In genomic region chr15:77016321-77016695, GRCh38 we compare ENCODE assay signal across 29 cellular contexts. TPM values are rescaled to one million over a fixed set of nuclear protein-coding genes. Genes with fewer than 3 reads are reported as not detected.
A peak's percentile ranks its signal among the peaks of the same experiment; 100 is the strongest.
DNase-seq lines count a peak whose midpoint lies in the region; ATAC-seq and TF ChIP-seq lines count a peak whose summit lies in the region.
"Had no signal": no experiment of that assay in that cellular context is flagged by ENCODE, and none has a peak within 500 bp of the region (broad histone marks: within the 10 kb centered on the region; RNA-seq: fewer than 3 reads in every experiment).

No MANE protein-coding gene starts in this region.

- H3K36me3 ChIP-seq in heart right ventricle = peaks cover 0 to 12% (median 0%) of the 10 kb centered on the region in 9 donors
- H3K36me3 ChIP-seq in Karpas-422 (ENCODE audit: insufficient read depth, low read length) = no peaks in the 10 kb centered on the region
- H3K36me3 ChIP-seq in ascending aorta = peaks cover 2 to 3% of the 10 kb centered on the region in 2 donors

- H3K27me3 ChIP-seq in heart right ventricle (no peaks in the 10 kb centered on the region), Karpas-422 (ENCODE audit: low read length) (no peaks in the 10 kb centered on the region), ascending aorta (no peaks in the 10 kb centered on the region)

- TF ChIP-seq CTCF in heart right ventricle (IDR thresholded peaks at IDR 0.05) (no peak), ascending aorta (IDR thresholded peaks at IDR 0.05) (no peak), GM13977 (IDR thresholded peaks at IDR 0.05; ENCODE audit: extremely low read depth, insufficient read depth, missing control alignments) (no peak)

- peaks cover 67% of the 10 kb centered on the region for H3K36me3 Mint-ChIP-seq in effector memory CD8-positive, alpha-beta T cell (ENCODE audit: insufficient read depth)
- H3K36me3 Mint-ChIP-seq in stimulated activated effector memory CD8-positive, alpha-beta T cell treated with anti-CD3 and anti-CD28 coated beads, Interleukin-12 subunit alpha, Interleukin-12 subunit beta, amount 100 ng/mL, for 72 hours = peaks cover 72% of the 10 kb centered on the region

- DNase-seq in left cardiac atrium (peak; percentile 3), heart right ventricle (no peak), Karpas-422 (no peak), ascending aorta (ENCODE audit: low spot score in 2 of 2) (no peak), GM13977 (ENCODE audit: low spot score) (no peak), SW480 (ENCODE audit: low spot score) (no peak)
- DNase-seq in effector memory CD8-positive, alpha-beta T cell = no peak
- DNase-seq in stimulated activated effector memory CD8-positive, alpha-beta T cell treated with anti-CD3 and anti-CD28 coated beads, Interleukin-12 subunit alpha, Interleukin-12 subunit beta, amount 100 ng/mL, for 72 hours (ENCODE audit: low spot score in 2 of 2) = no peak
- DNase-seq: activated CD4-positive, alpha-beta T cell treated with anti-CD3 and anti-CD28 coated beads for 36 hours; activated T-cell treated with anti-CD3 and anti-CD28 coated beads, Interleukin-2, amount 50 U/mL, for 72 hours; erythroblast; islet precursor cell; left ventricle myocardium superior; NCI-H1417 treated with DMSO at 0.1 percent for 48 hours; NCI-H2081 treated with DMSO at 0.1 percent for 48 hours; NCI-H226; NCI-H526 treated with DMSO at 0.1 percent for 48 hours; occipital lobe; stimulated activated CD4-positive, alpha-beta T cell treated with anti-CD3 and anti-CD28 coated beads, Interleukin-4, amount 100 ng/mL, for 4 hours; T-helper 17 cell; trophoblast cell had no signal

- WGBS in heart right ventricle, 2 donors = 94 to 96% methylated on average over 3 of the region's 3 CpGs

- H3K9me3 ChIP-seq in heart right ventricle = no peaks in the 10 kb centered on the region
- H3K9me3 ChIP-seq in Karpas-422 (ENCODE audit: low read length) = no peaks in the 10 kb centered on the region
- H3K9me3 ChIP-seq in ascending aorta = no peaks in the 10 kb centered on the region

- ATAC-seq in left cardiac atrium (no peak), heart right ventricle (no peak)
- ATAC-seq in effector memory CD8-positive, alpha-beta T cell (replicated peaks) = no peak
- no peak for ATAC-seq in stimulated activated effector memory CD8-positive, alpha-beta T cell treated with anti-CD3 and anti-CD28 coated beads, Interleukin-12 subunit alpha, Interleukin-12 subunit beta, amount 100 ng/mL, for 72 hours
- ATAC-seq: activated CD4-positive, alpha-beta T cell treated with anti-CD3 and anti-CD28 coated beads for 36 hours; activated T-cell treated with anti-CD3 and anti-CD28 coated beads, Interleukin-2, amount 50 U/mL, for 72 hours; HepG2; left ventricle myocardium superior; T-helper 17 cell had no signal

- H3K9me3 Mint-ChIP-seq in effector memory CD8-positive, alpha-beta T cell = no peaks in the 10 kb centered on the region
- H3K9me3 Mint-ChIP-seq in stimulated activated effector memory CD8-positive, alpha-beta T cell treated with anti-CD3 and anti-CD28 coated beads, Interleukin-12 subunit alpha, Interleukin-12 subunit beta, amount 100 ng/mL, for 72 hours = no peaks in the 10 kb centered on the region
- H3K9me3 Mint-ChIP-seq: activated naive CD4-positive, alpha-beta T cell treated with anti-CD3 and anti-CD28 coated beads, Interleukin-2, amount 50 U/mL, for 24 hours; activated T-cell treated with anti-CD3 and anti-CD28 coated beads, Interleukin-2, amount 50 U/mL, for 72 hours had no signal

- H3K4me3 ChIP-seq in heart right ventricle = no peak overlapping the region
- no peak overlapping the region for H3K4me3 ChIP-seq in Karpas-422 (ENCODE audit: low read length)
- no peak overlapping the region for H3K4me3 ChIP-seq in ascending aorta
- H3K4me3 ChIP-seq: SK-N-MC had no signal

- H3K4me1 ChIP-seq in heart right ventricle = peaks cover 0 to 83% (median 11%) of the 10 kb centered on the region in 9 donors
- H3K4me1 ChIP-seq in Karpas-422 (ENCODE audit: low read length) = peaks cover 95% of the 10 kb centered on the region
- peaks cover 0 to 4% of the 10 kb centered on the region in 2 donors for H3K4me1 ChIP-seq in ascending aorta

- H3K27me3 Mint-ChIP-seq in effector memory CD8-positive, alpha-beta T cell = no peaks in the 10 kb centered on the region
- H3K27me3 Mint-ChIP-seq: activated CD4-positive, alpha-beta T cell treated with anti-CD3 and anti-CD28 coated beads for 36 hours; activated naive CD4-positive, alpha-beta T cell treated with anti-CD3 and anti-CD28 coated beads, Interleukin-2, amount 50 U/mL, for 24 hours; T-helper 17 cell had no signal

- H3K4me3 Mint-ChIP-seq in effector memory CD8-positive, alpha-beta T cell = peak overlapping the region; percentile 83 to 96
- peak overlapping the region; percentile 69 for H3K4me3 Mint-ChIP-seq in stimulated activated effector memory CD8-positive, alpha-beta T cell treated with anti-CD3 and anti-CD28 coated beads, Interleukin-12 subunit alpha, Interleukin-12 subunit beta, amount 100 ng/mL, for 72 hours
- H3K4me3 Mint-ChIP-seq: activated CD4-positive, alpha-beta T cell treated with anti-CD3 and anti-CD28 coated beads for 36 hours; activated naive CD4-positive, alpha-beta T cell treated with anti-CD3 and anti-CD28 coated beads, Interleukin-2, amount 50 U/mL, for 24 hours had no signal

- H3K9ac ChIP-seq in Karpas-422 (ENCODE audit: low read length) = no peak overlapping the region

- peaks cover 79 to 85% of the 10 kb centered on the region in 2 donors for H3K4me1 Mint-ChIP-seq in effector memory CD8-positive, alpha-beta T cell (ENCODE audit: low read depth in 2 of 2)
- H3K4me1 Mint-ChIP-seq in stimulated activated effector memory CD8-positive, alpha-beta T cell treated with anti-CD3 and anti-CD28 coated beads, Interleukin-12 subunit alpha, Interleukin-12 subunit beta, amount 100 ng/mL, for 72 hours = peaks cover 97% of the 10 kb centered on the region

- peaks cover 29% of the 10 kb centered on the region; the same call in 1 of the 2 replicates for H4K20me1 ChIP-seq in Karpas-422 (ENCODE audit: insufficient read depth, low read depth, low read length)

- intact Hi-C loops in left cardiac atrium (cut with DNase I) (no loop called here), heart right ventricle (cut with DNase I) (loop anchor here in 2 of 10 donors (5.0 kb wide), 2 partner anchors 44 to 531 kb away; no protein-coding TSS in a partner anchor), ascending aorta (cut with DNase I) (no loop called here)

- H3K79me2 ChIP-seq in Karpas-422 (ENCODE audit: low read length) = no peaks in the 10 kb centered on the region

- H2AFZ ChIP-seq in Karpas-422 (ENCODE audit: low read length) = no peak overlapping the region

- H3K9me2 ChIP-seq in Karpas-422 (replicated peaks; ENCODE audit: insufficient read depth, low read length) = no peaks in the 10 kb centered on the region

- in situ Hi-C loops in GM13977 (cut with MboI; ENCODE audit: low pct_unique_long_range_greater_than_20kb, low sequenced_read_pairs, unreplicated experiment) = no loop called here

- peak overlapping the region; percentile 8 for H3K4me2 ChIP-seq in Karpas-422 (ENCODE audit: low read depth, low read length, poor library complexity, severe bottlenecking)

- peak overlapping the region in 1 of 10 donors; percentile 85 for H3K27ac ChIP-seq in heart right ventricle
- H3K27ac ChIP-seq in Karpas-422 (ENCODE audit: low read length) = no peak overlapping the region
- H3K27ac ChIP-seq in ascending aorta = no peak overlapping the region
- H3K27ac ChIP-seq: C4-2B, coronary artery, SK-N-MC had no signal

- peak overlapping the region; percentile 96 to 97 for H3K27ac Mint-ChIP-seq in effector memory CD8-positive, alpha-beta T cell
- peak overlapping the region; percentile 98 for H3K27ac Mint-ChIP-seq in stimulated activated effector memory CD8-positive, alpha-beta T cell treated with anti-CD3 and anti-CD28 coated beads, Interleukin-12 subunit alpha, Interleukin-12 subunit beta, amount 100 ng/mL, for 72 hours

RNA-seq across cellular contexts. Expression of gene PSTPIP1, which starts 21.4 kb away (rescaled TPM):
- total RNA-seq in left cardiac atrium (10 to 100 TPM in 1 of 2 donors, 1 to 10 TPM in 1; 6.1 to 14.1 TPM), heart right ventricle (10 to 100 TPM in 1 of 10 donors, 1 to 10 TPM in 8, not detected in 1; 1.3 to 10.4 (median 2.9) TPM), ascending aorta (14.6 TPM)
- 1 to 10 TPM; 2.4 to 7.8 TPM for polyA plus RNA-seq in heart right ventricle
- total RNA-seq in Karpas-422 (2014; rRNA removed; shearing (Covaris generic); ENCODE audit: low replicate concordance) = 13.1 and 40.4 TPM in 2 replicates
- total RNA-seq: glomerular endothelial cell, LHCN-M2, myocyte had no signal

RNA-seq across cellular contexts. Expression of gene TSPAN3, which starts 54.6 kb away (rescaled TPM):
- total RNA-seq in left cardiac atrium (100 to 1,000 TPM; 143 to 151 TPM), heart right ventricle (100 to 1,000 TPM in 5 of 10 donors, 10 to 100 TPM in 5; 82.6 to 118 (median 98.7) TPM), ascending aorta (98.2 TPM)
- 100 to 1,000 TPM in 1 of 2 donors, 10 to 100 TPM in 1; 52.2 to 159 TPM for polyA plus RNA-seq in heart right ventricle
- total RNA-seq in Karpas-422 (2014; rRNA removed; shearing (Covaris generic); ENCODE audit: low replicate concordance) = 163 and 205 TPM in 2 replicates
